In genomic region chr1:93339171-93339697, GRCh38 we compare ENCODE assay signal across 30 cellular contexts. TPM values are rescaled to one million over a fixed set of nuclear protein-coding genes. Genes with fewer than 3 reads are reported as not detected.
DNase-seq lines count a peak whose midpoint lies in the region; ATAC-seq and TF ChIP-seq lines count a peak whose summit lies in the region.
"Had no signal": no experiment of that assay in that cellular context is flagged by ENCODE, and none has a peak within 500 bp of the region (broad histone marks: within the 10 kb centered on the region; RNA-seq: fewer than 3 reads in every experiment).

No MANE protein-coding gene starts in this region.

- H3K27me3 ChIP-seq in AG04450 (ENCODE audit: control insufficient read depth, insufficient read depth, low read length) (no peaks in the 10 kb centered on the region), PC-3 (ENCODE audit: low read length) (no peaks in the 10 kb centered on the region), esophagus squamous epithelium (no peaks in the 10 kb centered on the region)
- H3K27me3 ChIP-seq: cardiac muscle cell, colonic mucosa, heart right ventricle, SJCRH30 had no signal

- H3K27ac ChIP-seq in AG04450 (ENCODE audit: low read depth, low read length) (peak overlapping the region; percentile 63), PC-3 (ENCODE audit: low read length) (peak overlapping the region; percentile 91), esophagus squamous epithelium (no peak overlapping the region)
- H3K27ac ChIP-seq: cardiac muscle cell, colonic mucosa, heart right ventricle, psoas muscle, SJCRH30 had no signal

- peak overlapping the region; percentile 13 for H3K27ac Mint-ChIP-seq in progenitor cell of endocrine pancreas
- H3K27ac Mint-ChIP-seq: activated CD4-positive, alpha-beta T cell treated with anti-CD3 and anti-CD28 coated beads for 36 hours; activated CD8-positive, alpha-beta T cell treated with anti-CD3 and anti-CD28 coated beads, Interleukin-2, amount 10 ng/mL, durations not matched to agents 7 days and 5 days; B cell; CD8-positive, alpha-beta T cell; stimulated activated memory B cell treated with anti-CD40 and anti-IgM and Interleukin-4, amounts not matched to agents 10 μg/mL and 1 μg/mL and 100 μg/mL, for 72 hours had no signal

- intact Hi-C loops in PC-3 (cut with micrococcal nuclease) = no loop called here
- intact Hi-C loops in esophagus squamous epithelium (cut with DNase I) = no loop called here

- BruUV-seq in PC-3 (replicated peaks; lab: Mats Ljungman, UMichigan) = no TSS peak

- no peak overlapping the region for H3K4me3 Mint-ChIP-seq in progenitor cell of endocrine pancreas (ENCODE audit: low read depth)
- H3K4me3 Mint-ChIP-seq: activated CD4-positive, alpha-beta T cell treated with anti-CD3 and anti-CD28 coated beads for 36 hours; activated CD8-positive, alpha-beta T cell treated with anti-CD3 and anti-CD28 coated beads, Interleukin-2, amount 10 ng/mL, durations not matched to agents 7 days and 5 days; B cell; CD8-positive, alpha-beta T cell; stimulated activated memory B cell treated with anti-CD40 and anti-IgM and Interleukin-4, amounts not matched to agents 10 μg/mL and 1 μg/mL and 100 μg/mL, for 72 hours had no signal

- H2AFZ ChIP-seq in PC-3 (ENCODE audit: low read length) = 0 out of 2 replicates have a peak overlapping the region, but pooled peaks have one; percentile 4

- peak overlapping the region; percentile 56 for H3K9ac ChIP-seq in PC-3 (ENCODE audit: low read length)

- H3K4me3 ChIP-seq in AG04450 (ENCODE audit: low read depth, low read length) (no peak overlapping the region), PC-3 (ENCODE audit: low read length) (peak overlapping the region; percentile 25; the same call in 1 of the 2 replicates), epithelial cell of esophagus (ENCODE audit: low read length) (no peak overlapping the region), esophagus squamous epithelium (no peak overlapping the region)
- H3K4me3 ChIP-seq: cardiac muscle cell, colonic mucosa, heart right ventricle, psoas muscle, SJCRH30 had no signal

- 38 to 43% methylated on average over 2 of the region's 3 CpGs for WGBS in esophagus squamous epithelium, 2 donors

- H3K9me2 ChIP-seq in PC-3 (replicated peaks; ENCODE audit: low read length) = no peaks in the 10 kb centered on the region

- H3K36me3 ChIP-seq in PC-3 (ENCODE audit: low read depth, low read length) = no peaks in the 10 kb centered on the region
- peaks cover 0 to 25% (median 0%) of the 10 kb centered on the region in 3 donors for H3K36me3 ChIP-seq in esophagus squamous epithelium
- H3K36me3 ChIP-seq: cardiac muscle cell, colonic mucosa, SJCRH30 had no signal

- POLR2A ChIA-PET in AG04450 (lab: Yijun Ruan, JAX) (interaction anchor here (0.6 kb wide), 1 partner anchor 12 kb away, joined by 3 read pairs; no protein-coding TSS in a partner anchor), PC-3 (lab: Charles Lee; ENCODE audit: unreplicated experiment) (interaction anchor here (0.6 to 1.2 kb wide), 2 partner anchors 10 to 14 kb away, joined by 4 to 5 read pairs; no protein-coding TSS in a partner anchor)

- no peaks in the 10 kb centered on the region for H3K27me3 Mint-ChIP-seq in progenitor cell of endocrine pancreas
- H3K27me3 Mint-ChIP-seq: activated CD4-positive, alpha-beta T cell treated with anti-CD3 and anti-CD28 coated beads for 36 hours; B cell; naive thymus-derived CD8-positive, alpha-beta T cell; stimulated activated memory B cell treated with anti-CD40 and anti-IgM and Interleukin-4, amounts not matched to agents 10 μg/mL and 1 μg/mL and 100 μg/mL, for 72 hours had no signal

- H3K4me1 ChIP-seq in PC-3 (ENCODE audit: insufficient read depth, low read length) = peaks cover 43% of the 10 kb centered on the region
- H3K4me1 ChIP-seq in esophagus squamous epithelium = peaks cover 0 to 32% (median 0%) of the 10 kb centered on the region in 3 donors
- H3K4me1 ChIP-seq: colonic mucosa, psoas muscle had no signal

- peaks cover 6% of the 10 kb centered on the region for H3K36me3 Mint-ChIP-seq in progenitor cell of endocrine pancreas (ENCODE audit: insufficient read depth)

- no peaks in the 10 kb centered on the region for H3K4me1 Mint-ChIP-seq in progenitor cell of endocrine pancreas (ENCODE audit: low read depth)
- H3K4me1 Mint-ChIP-seq: stimulated activated memory B cell treated with anti-CD40 and anti-IgM and Interleukin-4, amounts not matched to agents 10 μg/mL and 1 μg/mL and 100 μg/mL, for 72 hours had no signal

- ATAC-seq in PC-3 (peak; percentile 50), GM19395 (IDR thresholded peaks at IDR 0.05; ENCODE audit: unreplicated experiment) (no peak)
- ATAC-seq: activated CD4-positive, alpha-beta T cell treated with anti-CD3 and anti-CD28 coated beads for 36 hours; activated CD8-positive, alpha-beta T cell treated with anti-CD3 and anti-CD28 coated beads, Interleukin-2, amount 10 ng/mL, durations not matched to agents 7 days and 5 days; CD8-positive, alpha-beta T cell; heart right ventricle; left ventricle myocardium superior; naive thymus-derived CD8-positive, alpha-beta T cell; psoas muscle; sciatic nerve; stimulated activated memory B cell treated with anti-CD40 and anti-IgM and Interleukin-4, amounts not matched to agents 10 μg/mL and 1 μg/mL and 100 μg/mL, for 72 hours had no signal

- peak overlapping the region; percentile 70 for H3K4me2 ChIP-seq in PC-3 (ENCODE audit: low read length)

- H3K9me3 ChIP-seq in AG04450 (ENCODE audit: control insufficient read depth, insufficient read depth, low read length) = no peaks in the 10 kb centered on the region
- no peaks in the 10 kb centered on the region for H3K9me3 ChIP-seq in PC-3 (ENCODE audit: low read length)
- H3K9me3 ChIP-seq in esophagus squamous epithelium = no peaks in the 10 kb centered on the region
- H3K9me3 ChIP-seq: colonic mucosa, heart right ventricle, psoas muscle, SJCRH30 had no signal

- no peaks in the 10 kb centered on the region for H4K20me1 ChIP-seq in PC-3 (ENCODE audit: low read length)

- no peaks in the 10 kb centered on the region for H3K9me3 Mint-ChIP-seq in progenitor cell of endocrine pancreas (ENCODE audit: low read depth)
- H3K9me3 Mint-ChIP-seq: CD8-positive, alpha-beta T cell; naive thymus-derived CD8-positive, alpha-beta T cell; stimulated activated memory B cell treated with anti-CD40 and anti-IgM and Interleukin-4, amounts not matched to agents 10 μg/mL and 1 μg/mL and 100 μg/mL, for 72 hours had no signal

- TF ChIP-seq POLR2A in esophagus squamous epithelium (IDR thresholded peaks at IDR 0.05) = no peak

- peaks cover 3% of the 10 kb centered on the region; the same call in 1 of the 2 replicates for H3K79me2 ChIP-seq in PC-3 (ENCODE audit: low read length)

- DNase-seq in AG04450 (ENCODE audit: low read depth, low spot score) (no peak), PC-3 (peak; percentile 82), epithelial cell of esophagus (ENCODE audit: low read depth) (peak; percentile 63), progenitor cell of endocrine pancreas (ENCODE audit: low spot score, unreplicated experiment) (no peak), globus pallidus (ENCODE audit: low spot score) (no peak), DMS79 (lab: John Stamatoyannopoulos, UW) (no peak), esophagus squamous epithelium (lab: John Stamatoyannopoulos, UW) (no peak)
- DNase-seq: activated CD4-positive, alpha-beta T cell treated with anti-CD3 and anti-CD28 coated beads for 36 hours; activated CD8-positive, alpha-beta T cell treated with anti-CD3 and anti-CD28 coated beads, Interleukin-2, amount 10 ng/mL, durations not matched to agents 7 days and 5 days; activated naive CD4-positive, alpha-beta T cell treated with anti-CD3 and anti-CD28 coated beads, Interleukin-2, amount 50 U/mL, for 16 hours; amygdala; CD8-positive, alpha-beta T cell; colonic mucosa; effector memory CD4-positive, alpha-beta T cell; foreskin melanocyte; heart right ventricle; Karpas-422; kidney; left ventricle myocardium superior; naive thymus-derived CD8-positive, alpha-beta T cell; NCI-H146; NCI-H774; psoas muscle; SJCRH30; T-helper 9 cell had no signal

- H3F3A ChIP-seq in PC-3 (ENCODE audit: low read length, unreplicated experiment) = peaks cover 6% of the 10 kb centered on the region

- TF ChIP-seq CTCF in AG04450 (IDR thresholded peaks at IDR 0.05; ENCODE audit: low read depth, low read length) = no peak
- no peak for TF ChIP-seq CTCF in PC-3 (conservative IDR thresholded peaks at IDR 0.05; ENCODE audit: low read depth, low read length)
- no peak for TF ChIP-seq CTCF in epithelial cell of esophagus (IDR thresholded peaks at IDR 0.05; ENCODE audit: insufficient read depth, low read depth, low read length, missing control alignments)
- TF ChIP-seq CTCF in progenitor cell of endocrine pancreas (IDR thresholded peaks at IDR 0.05; ENCODE audit: unreplicated experiment) = no peak
- TF ChIP-seq CTCF in esophagus squamous epithelium (IDR thresholded peaks at IDR 0.05) = no peak

- CTCF ChIA-PET in AG04450 (lab: Charles Lee) = interaction anchor here (0.6 to 1.4 kb wide), 4 partner anchors 14 to 38 kb away, joined by 3 to 4 read pairs (median 4); no protein-coding TSS in a partner anchor
- CTCF ChIA-PET in PC-3 (lab: Charles Lee) = interaction anchor here (0.5 to 1.7 kb wide), 2 partner anchors 22 to 35 kb away, joined by 4 to 8 read pairs; no protein-coding TSS in a partner anchor

RNA-seq across cellular contexts. Expression of gene DR1, which starts 6.5 kb away (rescaled TPM):
- 36.1 and 44.9 TPM in 2 replicates for polyA plus RNA-seq in AG04450 (2011; rRNA removed)
- 32.4 and 35.8 TPM in 2 replicates for polyA minus RNA-seq in AG04450 (2011; rRNA and poly(A)+ RNA removed)
- total RNA-seq in PC-3 (2014; rRNA removed) = 34.8 and 48.6 TPM in 2 replicates
- 35.9 and 36.8 TPM in 2 replicates for total RNA-seq in progenitor cell of endocrine pancreas
- total RNA-seq in esophagus squamous epithelium = 10 to 100 TPM; 22.1 to 44.9 (median 37.8) TPM

Comparison
In these comparisons a context has a peak if more than half of its experiments do, and no peak if none do; other contexts are left out.
1. DNase-seq: peak in PC-3 (single experiment) and epithelial cell of esophagus (single experiment); none in AG04450 (single experiment), progenitor cell of endocrine pancreas (single experiment), globus pallidus (single experiment), DMS79 (single experiment) and esophagus squamous epithelium (single experiment).
2. H3K27ac ChIP-seq: peak in AG04450 (single experiment) and PC-3 (single experiment); none in esophagus squamous epithelium (0 of 4).